In the genomic region with DNA sequence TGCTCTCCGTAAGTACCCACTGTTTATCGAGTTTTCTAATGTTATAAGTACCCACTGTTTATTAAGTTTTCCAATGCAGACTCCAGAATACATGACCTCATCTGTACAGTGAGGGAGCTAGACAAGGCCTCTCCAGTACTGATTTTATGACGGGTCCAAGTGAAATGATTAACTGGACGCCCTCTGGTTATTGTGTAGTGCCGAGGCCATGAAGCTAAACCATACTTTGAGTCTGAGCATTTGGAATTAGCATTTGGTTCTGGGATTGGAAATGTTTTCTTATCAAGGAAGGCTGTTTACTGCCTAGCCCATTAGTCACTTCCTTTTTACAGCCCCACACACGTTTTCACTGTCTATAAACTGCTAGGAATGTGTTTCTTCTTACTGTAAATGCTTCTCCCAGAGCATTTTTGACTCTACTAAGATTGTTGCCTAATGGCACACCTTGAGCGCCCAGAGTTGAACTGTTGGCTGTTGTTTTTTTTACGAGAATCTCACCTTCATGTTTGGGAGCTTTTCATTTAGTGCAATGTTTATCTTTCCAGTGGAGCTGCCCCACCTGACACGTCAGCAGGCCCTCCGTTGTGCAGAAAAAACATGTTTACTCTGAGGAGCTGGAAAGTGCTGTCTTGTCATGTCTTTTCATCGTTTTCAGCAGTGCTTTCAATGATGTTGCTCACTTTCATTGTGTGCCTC, we compare ENCODE assay signal across 11 cellular contexts. TPM values are rescaled to one million over a fixed set of nuclear protein-coding genes. Genes with fewer than 3 reads are reported as not detected.
DNase-seq lines count a peak whose midpoint lies in the region; TF ChIP-seq lines count a peak whose summit lies in the region.
"Had no signal": no experiment of that assay in that cellular context is flagged by ENCODE, and none has a peak within 500 bp of the region (broad histone marks: within the 10 kb centered on the region; RNA-seq: fewer than 3 reads in every experiment).

No MANE protein-coding gene starts in this region.

- no peak overlapping the region for H3K27ac Mint-ChIP-seq in osteocyte (ENCODE audit: unreplicated experiment)
- H3K27ac Mint-ChIP-seq: activated T-cell treated with anti-CD3 and anti-CD28 coated beads, Interleukin-2, amount 50 U/mL, for 72 hours had no signal

- H3K4me3 Mint-ChIP-seq in osteocyte (ENCODE audit: unreplicated experiment), result no peak overlapping the region
- H3K4me3 Mint-ChIP-seq: activated T-cell treated with anti-CD3 and anti-CD28 coated beads, Interleukin-2, amount 50 U/mL, for 72 hours had no signal

- H3K4me3 ChIP-seq in fibroblast of mammary gland (ENCODE audit: control insufficient read depth, low read depth, low read length) (no peak overlapping the region), transverse colon (no peak overlapping the region)
- H3K4me3 ChIP-seq: BLaER1 had no signal

- H3K4me1 ChIP-seq in transverse colon, result peaks cover 0 to 13% (median 11%) of the 10 kb centered on the region in 4 donors
- H3K4me1 ChIP-seq: BLaER1 had no signal

- in situ Hi-C loops in transverse colon (cut with MboI; ENCODE audit: low pct_ligation_motif_present in 1 of 4, low pct_unique_long_range_greater_than_20kb in 1 of 4, low sequenced_read_pairs in 3 of 4), result no loop called here

- no peak for TF ChIP-seq POLR2A in transverse colon (IDR thresholded peaks at IDR 0.05)

- TF ChIP-seq CTCF in fibroblast of mammary gland (conservative IDR thresholded peaks at IDR 0.05; ENCODE audit: control insufficient read depth, insufficient read depth, low read depth, low read length) (no peak), transverse colon (IDR thresholded peaks at IDR 0.05) (no peak), osteocyte (IDR thresholded peaks at IDR 0.05) (no peak)

- H3K27me3 Mint-ChIP-seq in osteocyte (ENCODE audit: unreplicated experiment), result no peaks in the 10 kb centered on the region

- no peaks in the 10 kb centered on the region for H3K27me3 ChIP-seq in transverse colon
- H3K27me3 ChIP-seq: BLaER1 had no signal

- intact Hi-C loops in transverse colon (cut with DNase I; ENCODE audit: low total_unique reads), result no loop called here

- peak overlapping the region; percentile 1 to 53 (median 31) for H3K27ac ChIP-seq in transverse colon
- H3K27ac ChIP-seq: BLaER1 had no signal

- peaks cover 13% of the 10 kb centered on the region for H3K4me1 Mint-ChIP-seq in osteocyte (ENCODE audit: unreplicated experiment)

- WGBS in transverse colon (ENCODE audit: low coverage in 1 of 2), 2 donors, result 25 to 41% methylated on average over 7 to 11 of the region's 11 CpGs

- H3K36me3 ChIP-seq in transverse colon, result no peaks in the 10 kb centered on the region
- H3K36me3 ChIP-seq: BLaER1 had no signal

- no peak for TF ChIP-seq EP300 in transverse colon (IDR thresholded peaks at IDR 0.05; ENCODE audit: low read depth)

- H3K9me3 Mint-ChIP-seq in osteocyte (ENCODE audit: unreplicated experiment), result no peaks in the 10 kb centered on the region
- H3K9me3 Mint-ChIP-seq: activated T-cell treated with anti-CD3 and anti-CD28 coated beads, Interleukin-2, amount 50 U/mL, for 72 hours had no signal

- H3K36me3 Mint-ChIP-seq in osteocyte (ENCODE audit: unreplicated experiment), result no peaks in the 10 kb centered on the region

- no peaks in the 10 kb centered on the region for H3K9me3 ChIP-seq in transverse colon
- H3K9me3 ChIP-seq: BLaER1 had no signal

- peak; percentile 8 for DNase-seq in SHP77 treated with DMSO at 0.1 percent for 48 hours (lab: John Stamatoyannopoulos, UW)
- no peak for DNase-seq in SHP77 (lab: John Stamatoyannopoulos, UW)
- peak; percentile 63 for DNase-seq in RPMI7951 (ENCODE audit: low read depth)
- peak; percentile 41 for DNase-seq in fibroblast of mammary gland (ENCODE audit: low read depth)
- DNase-seq in transverse colon, result no peak
- DNase-seq in osteocyte (ENCODE audit: extremely low spot score, unreplicated experiment), result no peak
- DNase-seq in mucosa of gallbladder (ENCODE audit: low spot score), result no peak
- no peak for DNase-seq in middle frontal gyrus (ENCODE audit: extremely low spot score, low spot score)
- DNase-seq: activated T-cell treated with anti-CD3 and anti-CD28 coated beads, Interleukin-2, amount 50 U/mL, for 72 hours; KBM-7 had no signal

RNA-seq across cellular contexts. Expression of a gene that starts 26.9 kb away (rescaled TPM):
- not detected in 2 replicates for total RNA-seq in RPMI7951 (2014; rRNA removed; shearing (Covaris generic))
- not detected for total RNA-seq in transverse colon
- total RNA-seq in osteocyte, result not detected in 2 replicates
- not detected for total RNA-seq in mucosa of gallbladder
- total RNA-seq: activated T-cell treated with anti-CD3 and anti-CD28 coated beads, Interleukin-2, amount 50 U/mL, for 72 hours had no signal

RNA-seq across cellular contexts. Expression of a gene that starts 31.7 kb away (rescaled TPM):
- 0.12 TPM in 1 of 2 replicates, not detected in the other for total RNA-seq in RPMI7951 (2014; rRNA removed; shearing (Covaris generic))
- 10 to 100 TPM; 13.1 to 20.3 (median 16.7) TPM for total RNA-seq in transverse colon
- total RNA-seq in osteocyte, result 2.7 and 3.2 TPM in 2 replicates
- total RNA-seq in mucosa of gallbladder, result 31.4 TPM

Comparison
In these comparisons a context has a peak if more than half of its experiments do, and no peak if none do; other contexts are left out.
1. DNase-seq: peak in SHP77 treated with DMSO at 0.1 percent for 48 hours (single experiment), RPMI7951 (single experiment) and fibroblast of mammary gland (single experiment); none in SHP77 (0 of 2), transverse colon (single experiment), osteocyte (single experiment), mucosa of gallbladder (single experiment) and middle frontal gyrus (single experiment).